ENCODE assay signal across 8 cellular contexts in the genomic region with DNA sequence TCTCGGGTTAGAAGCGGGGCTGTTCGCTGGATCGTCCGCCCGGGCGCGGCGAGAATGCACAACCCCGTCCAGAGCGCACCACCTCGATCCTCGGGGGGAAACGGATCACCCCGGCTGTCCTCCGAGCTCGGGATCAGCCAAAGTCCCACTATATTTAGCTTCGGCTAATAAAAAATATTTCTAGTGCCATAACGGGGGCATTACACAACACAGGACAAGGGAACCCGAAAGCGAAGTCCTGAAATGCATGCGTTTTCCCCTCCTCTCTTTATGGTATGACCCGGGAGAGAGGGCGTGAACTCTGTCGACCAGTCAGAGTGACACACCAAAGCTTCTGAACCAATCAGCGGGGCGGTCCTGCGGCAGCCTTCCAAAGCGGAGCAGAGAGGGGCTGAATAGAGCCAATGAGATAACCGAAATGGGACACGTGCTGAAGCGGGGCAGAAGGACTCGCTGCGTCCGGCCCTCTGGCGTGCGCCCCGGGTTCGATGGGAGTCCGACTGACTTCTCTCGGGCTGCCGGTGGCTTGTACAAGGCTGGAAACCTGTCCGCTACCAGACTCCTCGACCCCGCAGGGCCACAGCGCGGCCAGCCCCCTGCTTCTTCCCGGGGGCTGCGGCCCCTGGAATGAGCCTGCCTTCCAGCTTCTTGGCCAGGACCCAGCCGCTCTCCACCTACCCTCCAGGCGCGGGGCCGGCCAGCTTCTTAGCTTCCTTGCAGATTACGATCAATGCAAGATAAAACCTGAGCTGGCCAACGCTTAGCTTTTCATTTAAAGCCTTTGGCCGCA. TPM values are rescaled to one million over a fixed set of nuclear protein-coding genes. Genes with fewer than 3 reads are reported as not detected.
A peak's percentile ranks its signal among the peaks of the same experiment; 100 is the strongest.
DNase-seq lines count a peak whose midpoint lies in the region; ATAC-seq lines count a peak whose summit lies in the region.

A gene with protein sequence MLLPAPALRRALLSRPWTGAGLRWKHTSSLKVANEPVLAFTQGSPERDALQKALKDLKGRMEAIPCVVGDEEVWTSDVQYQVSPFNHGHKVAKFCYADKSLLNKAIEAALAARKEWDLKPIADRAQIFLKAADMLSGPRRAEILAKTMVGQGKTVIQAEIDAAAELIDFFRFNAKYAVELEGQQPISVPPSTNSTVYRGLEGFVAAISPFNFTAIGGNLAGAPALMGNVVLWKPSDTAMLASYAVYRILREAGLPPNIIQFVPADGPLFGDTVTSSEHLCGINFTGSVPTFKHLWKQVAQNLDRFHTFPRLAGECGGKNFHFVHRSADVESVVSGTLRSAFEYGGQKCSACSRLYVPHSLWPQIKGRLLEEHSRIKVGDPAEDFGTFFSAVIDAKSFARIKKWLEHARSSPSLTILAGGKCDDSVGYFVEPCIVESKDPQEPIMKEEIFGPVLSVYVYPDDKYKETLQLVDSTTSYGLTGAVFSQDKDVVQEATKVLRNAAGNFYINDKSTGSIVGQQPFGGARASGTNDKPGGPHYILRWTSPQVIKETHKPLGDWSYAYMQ (minus strand): TSS at position 33 of the 790 bp plus-strand sequence. CDS start 32 bp downstream, at position 1.

- DNase-seq in C1 segment of cervical spinal cord (lab: John Stamatoyannopoulos, UW), result peak; percentile 80 to 98 (median 92)
- DNase-seq in NCI-H526 treated with DMSO at 0.1 percent for 48 hours (lab: John Stamatoyannopoulos, UW), result peak; percentile 91
- peak; percentile 69 to 92 for DNase-seq in activated CD4-positive, alpha-beta T cell treated with anti-CD3 and anti-CD28 coated beads, Interleukin-2, amount 50 U/mL, for 24 hours (ENCODE audit: low read depth in 1 of 2, low spot score in 1 of 2)
- DNase-seq in dedifferentiated amniotic fluid mesenchymal stem cell (ENCODE audit: extremely low spot score), result peak; percentile 99
- DNase-seq in left colon, result peak; percentile 94 to 98
- peak; percentile 79 to 87 for DNase-seq in stimulated activated CD4-positive, alpha-beta T cell treated with anti-CD3 and anti-CD28 coated beads, Interleukin-1b, Interleukin-23, amount 100 ng/mL, for 4 hours (ENCODE audit: low read depth in 2 of 2)

- ATAC-seq in GM19351 (IDR thresholded peaks at IDR 0.05; ENCODE audit: unreplicated experiment) (peak; percentile 97), HG03520 (IDR thresholded peaks at IDR 0.05; ENCODE audit: unreplicated experiment) (peak; percentile 95), left colon (peak; percentile 95)

- intact Hi-C loops in left colon (cut with DNase I, micrococcal nuclease), result no loop called here

RNA-seq across cellular contexts. Expression of the gene that starts here (rescaled TPM):
- 1 to 10 TPM; 4.9 to 5.5 TPM for total RNA-seq in left colon

Comparison
In these comparisons a context has a peak if more than half of its experiments do, and no peak if none do; other contexts are left out.
1. Peak in every context shown above with its lines: DNase-seq and ATAC-seq.